ENCODE assay signal across 1 cellular context in the genomic region with DNA sequence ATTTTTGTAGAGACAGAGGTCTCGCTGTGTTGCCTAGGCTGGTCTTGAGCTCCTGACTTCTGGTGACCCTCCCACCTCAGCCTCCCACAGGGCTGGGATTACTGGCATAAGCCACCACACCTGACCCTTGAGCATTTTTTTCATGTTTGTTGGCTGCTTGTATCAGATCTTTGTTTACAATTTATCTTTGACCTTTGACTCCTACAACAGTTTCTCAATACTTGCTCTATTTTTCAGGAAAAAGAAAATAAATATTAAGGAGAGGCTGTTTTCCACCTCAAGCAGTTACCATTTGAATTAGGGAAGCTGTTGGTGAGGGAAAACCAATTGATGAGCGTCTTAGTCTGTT.
A peak's percentile ranks its signal among the peaks of the same experiment; 100 is the strongest.
TF ChIP-seq lines count a peak whose summit lies in the region.

No MANE protein-coding gene starts in this region.

TF ChIP-seq in WTC11, 78 proteins besides CTCF, POLR2A, EP300 and RAD21:
- TF ChIP-seq KAT7 (CRISPR knock-in tag; IDR thresholded peaks at IDR 0.05; ENCODE audit: borderline replicate concordance) (no peak), GABPB1 (CRISPR knock-in tag; IDR thresholded peaks at IDR 0.05) (peak; percentile 64; the same call in 1 of the 2 replicates), JUN (CRISPR knock-in tag; IDR thresholded peaks at IDR 0.05) (no peak)
- TF ChIP-seq, protein P1, sequence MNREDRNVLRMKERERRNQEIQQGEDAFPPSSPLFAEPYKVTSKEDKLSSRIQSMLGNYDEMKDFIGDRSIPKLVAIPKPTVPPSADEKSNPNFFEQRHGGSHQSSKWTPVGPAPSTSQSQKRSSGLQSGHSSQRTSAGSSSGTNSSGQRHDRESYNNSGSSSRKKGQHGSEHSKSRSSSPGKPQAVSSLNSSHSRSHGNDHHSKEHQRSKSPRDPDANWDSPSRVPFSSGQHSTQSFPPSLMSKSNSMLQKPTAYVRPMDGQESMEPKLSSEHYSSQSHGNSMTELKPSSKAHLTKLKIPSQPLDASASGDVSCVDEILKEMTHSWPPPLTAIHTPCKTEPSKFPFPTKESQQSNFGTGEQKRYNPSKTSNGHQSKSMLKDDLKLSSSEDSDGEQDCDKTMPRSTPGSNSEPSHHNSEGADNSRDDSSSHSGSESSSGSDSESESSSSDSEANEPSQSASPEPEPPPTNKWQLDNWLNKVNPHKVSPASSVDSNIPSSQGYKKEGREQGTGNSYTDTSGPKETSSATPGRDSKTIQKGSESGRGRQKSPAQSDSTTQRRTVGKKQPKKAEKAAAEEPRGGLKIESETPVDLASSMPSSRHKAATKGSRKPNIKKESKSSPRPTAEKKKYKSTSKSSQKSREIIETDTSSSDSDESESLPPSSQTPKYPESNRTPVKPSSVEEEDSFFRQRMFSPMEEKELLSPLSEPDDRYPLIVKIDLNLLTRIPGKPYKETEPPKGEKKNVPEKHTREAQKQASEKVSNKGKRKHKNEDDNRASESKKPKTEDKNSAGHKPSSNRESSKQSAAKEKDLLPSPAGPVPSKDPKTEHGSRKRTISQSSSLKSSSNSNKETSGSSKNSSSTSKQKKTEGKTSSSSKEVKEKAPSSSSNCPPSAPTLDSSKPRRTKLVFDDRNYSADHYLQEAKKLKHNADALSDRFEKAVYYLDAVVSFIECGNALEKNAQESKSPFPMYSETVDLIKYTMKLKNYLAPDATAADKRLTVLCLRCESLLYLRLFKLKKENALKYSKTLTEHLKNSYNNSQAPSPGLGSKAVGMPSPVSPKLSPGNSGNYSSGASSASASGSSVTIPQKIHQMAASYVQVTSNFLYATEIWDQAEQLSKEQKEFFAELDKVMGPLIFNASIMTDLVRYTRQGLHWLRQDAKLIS (CRISPR knock-in tag; IDR thresholded peaks at IDR 0.05; ENCODE audit: borderline replicate concordance), result no peak
TF ChIP-seq in WTC11: peak in this region for 1.
